Comparison of ENCODE assay signal across 20 cellular contexts in the genomic region with DNA sequence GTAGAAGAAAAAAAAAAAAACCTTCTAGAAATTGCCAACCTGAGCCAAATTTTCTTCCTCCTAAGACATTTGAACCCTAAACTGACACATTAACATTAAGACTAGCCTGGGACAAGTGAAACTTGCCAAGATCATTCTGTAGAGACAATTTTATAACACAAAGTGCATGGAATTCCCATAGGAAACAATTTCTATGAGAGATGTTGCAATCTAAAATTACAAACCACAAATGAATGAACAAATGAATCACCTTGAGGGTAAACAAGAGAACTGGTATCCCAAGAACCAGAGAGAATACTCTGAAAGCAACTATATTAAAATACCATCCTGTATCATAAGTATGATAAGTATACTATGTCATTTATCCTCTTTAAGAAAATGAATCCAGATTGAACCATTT.
"Had no signal": no experiment of that assay in that cellular context is flagged by ENCODE, and none has a peak within 500 bp of the region (broad histone marks: within the 10 kb centered on the region; RNA-seq: fewer than 3 reads in every experiment).

No MANE protein-coding gene starts in this region.

- H3K4me1 ChIP-seq: vagina had no signal

- H3K27ac Mint-ChIP-seq: activated B cell treated with CpG ODN at 0.5 μM for 24 hours; activated CD8-positive, alpha-beta T cell treated with anti-CD3 and anti-CD28 coated beads for 36 hours; activated naive CD4-positive, alpha-beta T cell treated with anti-CD3 and anti-CD28 coated beads, Interleukin-2, amount 50 U/mL, for 72 hours; dendritic cell treated with granulocyte-macrophage colony-stimulating factor and Interleukin-4, amounts not matched to agents 40 ng/mL and 50 ng/mL, for 4 days; natural killer cell treated with Interleukin-12 subunit alpha and Interleukin-12 subunit beta and Interleukin-15 and Interleukin-18, amount 100 ng/mL, for 72 hours; stimulated activated memory B cell treated with anti-CD40 and anti-IgM and Interleukin-4, amounts not matched to agents 10 μg/mL and 1 μg/mL and 100 μg/mL, for 72 hours; T-helper 2 cell treated with Interferon-gamma antibody and Interleukin-4, amounts not matched to agents 5 μg/mL and 100 μg/mL, for 36 hours had no signal

- H3K27ac ChIP-seq: brain microvascular endothelial cell, tibial nerve, vagina had no signal

- H3K4me3 ChIP-seq: tibial nerve, vagina had no signal

- H3K36me3 Mint-ChIP-seq: activated naive CD4-positive, alpha-beta T cell treated with anti-CD3 and anti-CD28 coated beads, Interleukin-2, amount 50 U/mL, for 72 hours; stimulated activated memory B cell treated with anti-CD40 and anti-IgM and Interleukin-4, amounts not matched to agents 10 μg/mL and 1 μg/mL and 100 μg/mL, for 72 hours had no signal

- H3K9me3 Mint-ChIP-seq: dendritic cell treated with granulocyte-macrophage colony-stimulating factor and Interleukin-4, amounts not matched to agents 40 ng/mL and 50 ng/mL, for 4 days; T-helper 2 cell treated with Interferon-gamma antibody and Interleukin-4, amounts not matched to agents 5 μg/mL and 100 μg/mL, for 36 hours had no signal

- DNase-seq: activated B cell treated with CpG ODN at 0.5 μM for 24 hours; activated CD4-positive, alpha-beta T cell treated with anti-CD3 and anti-CD28 coated beads for 48 hours; activated CD8-positive, alpha-beta memory T cell treated with anti-CD3 and anti-CD28 coated beads, Interleukin-2, amount 50 U/mL, for 4 hours; activated CD8-positive, alpha-beta T cell treated with anti-CD3 and anti-CD28 coated beads for 36 hours; activated gamma-delta T cell; activated T-cell treated with anti-CD3 and anti-CD28 coated beads, Interleukin-2, amount 50 U/mL, for 48 hours; brain microvascular endothelial cell; cerebellar nuclear complex; effector memory CD4-positive, alpha-beta T cell; glutamatergic neuron; hypothalamus; retina; stimulated activated CD4-positive, alpha-beta T cell treated with anti-CD3 and anti-CD28 coated beads, Interleukin-2, amount 100 ng/mL, for 48 hours had no signal

- H3K4me3 Mint-ChIP-seq: activated B cell treated with CpG ODN at 0.5 μM for 24 hours; activated CD8-positive, alpha-beta T cell treated with anti-CD3 and anti-CD28 coated beads for 36 hours; dendritic cell treated with granulocyte-macrophage colony-stimulating factor and Interleukin-4, amounts not matched to agents 40 ng/mL and 50 ng/mL, for 4 days; natural killer cell treated with Interleukin-12 subunit alpha and Interleukin-12 subunit beta and Interleukin-15 and Interleukin-18, amount 100 ng/mL, for 72 hours; stimulated activated memory B cell treated with anti-CD40 and anti-IgM and Interleukin-4, amounts not matched to agents 10 μg/mL and 1 μg/mL and 100 μg/mL, for 72 hours; T-helper 2 cell treated with Interferon-gamma antibody and Interleukin-4, amounts not matched to agents 5 μg/mL and 100 μg/mL, for 36 hours had no signal

- H3K36me3 ChIP-seq: brain microvascular endothelial cell, tibial nerve, vagina had no signal

- H3K27me3 ChIP-seq: brain microvascular endothelial cell, tibial nerve, vagina had no signal

- ATAC-seq: activated CD8-positive, alpha-beta T cell treated with anti-CD3 and anti-CD28 coated beads for 36 hours; activated naive CD4-positive, alpha-beta T cell treated with anti-CD3 and anti-CD28 coated beads, Interleukin-2, amount 50 U/mL, for 72 hours; natural killer cell treated with Interleukin-12 subunit alpha and Interleukin-12 subunit beta and Interleukin-15 and Interleukin-18, amount 100 ng/mL, for 72 hours; stimulated activated memory B cell treated with anti-CD40 and anti-IgM and Interleukin-4, amounts not matched to agents 10 μg/mL and 1 μg/mL and 100 μg/mL, for 72 hours had no signal

- H3K4me1 Mint-ChIP-seq: activated B cell treated with CpG ODN at 0.5 μM for 24 hours had no signal
